ENCODE assay signal across 20 cellular contexts in the genomic region with DNA sequence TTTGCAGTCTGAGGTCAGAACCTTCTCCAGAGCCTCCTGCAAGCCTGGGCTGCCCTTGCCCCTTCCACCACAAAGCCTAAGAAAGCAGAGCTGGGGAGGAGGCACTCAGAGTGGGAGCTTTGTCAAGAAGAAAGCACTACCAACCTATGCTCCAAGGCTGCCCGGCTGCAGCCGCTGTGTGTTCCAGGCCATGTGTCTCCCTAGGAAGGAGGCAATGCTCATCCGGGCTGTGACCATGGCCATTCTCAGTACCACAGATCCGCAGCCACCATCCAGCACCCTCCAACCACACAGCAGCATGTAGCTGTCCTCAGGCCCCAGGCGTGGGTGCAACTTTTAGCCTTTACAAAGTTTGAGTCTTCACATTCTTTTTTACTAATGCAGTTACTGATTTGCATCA.
"Had no signal": no experiment of that assay in that cellular context is flagged by ENCODE, and none has a peak within 500 bp of the region (broad histone marks: within the 10 kb centered on the region; RNA-seq: fewer than 3 reads in every experiment).

No MANE protein-coding gene starts in this region.

- H3K9me3 ChIP-seq: esophagus muscularis mucosa, heart left ventricle, lower lobe of right lung, thoracic aorta, upper lobe of right lung had no signal

- DNase-seq: activated B cell treated with CpG ODN at 0.5 μM for 24 hours; activated CD4-positive, alpha-beta T cell treated with anti-CD3 and anti-CD28 coated beads, Interleukin-2, amount 50 U/mL, for 1 hour; activated CD8-positive, alpha-beta T cell treated with anti-CD3 and anti-CD28 coated beads for 36 hours; activated gamma-delta T cell treated with Interleukin-2 at 50 U/mL for 16 hours; activated T-cell treated with anti-CD3 and anti-CD28 coated beads, Interleukin-2, amount 50 U/mL, for 4 hours; anterior cingulate cortex; effector CD4-positive, alpha-beta T cell; heart left ventricle; lower lobe of right lung; stimulated activated CD4-positive, alpha-beta T cell treated with anti-CD3 and anti-CD28 coated beads, Interleukin-2, amount 100 ng/mL, for 48 hours; stimulated activated naive CD8-positive, alpha-beta T cell treated with anti-CD3 and anti-CD28 coated beads, Interleukin-15, Interleukin-2, amounts not matched to agents 100 U/mL and 50 U/mL, for 24 hours; upper lobe of right lung had no signal

- H3K27ac ChIP-seq: foreskin keratinocyte, lower lobe of right lung, thoracic aorta, upper lobe of right lung had no signal

- H3K4me3 ChIP-seq: esophagus muscularis mucosa, heart left ventricle, lower lobe of right lung, thoracic aorta, upper lobe of right lung had no signal

- H3K4me1 ChIP-seq: esophagus muscularis mucosa, foreskin keratinocyte, heart left ventricle, lower lobe of right lung, upper lobe of right lung had no signal

- H3K27me3 ChIP-seq: esophagus muscularis mucosa, foreskin keratinocyte, heart left ventricle, upper lobe of right lung had no signal

- H3K27ac Mint-ChIP-seq: activated B cell treated with CpG ODN at 0.5 μM for 24 hours; activated CD8-positive, alpha-beta T cell treated with anti-CD3 and anti-CD28 coated beads for 36 hours; activated naive CD4-positive, alpha-beta T cell treated with anti-CD3 and anti-CD28 coated beads, Interleukin-2, amount 50 U/mL, for 24 hours; activated T-helper 17 cell treated with anti-CD3 and anti-CD28 coated beads, Interleukin-2, amount 50 U/mL, for 72 hours; natural killer cell treated with Interleukin-12 subunit alpha and Interleukin-12 subunit beta and Interleukin-15 and Interleukin-18, amount 100 ng/mL, for 72 hours; T-helper 2 cell treated with Interferon-gamma antibody and Interleukin-4, amounts not matched to agents 5 μg/mL and 100 μg/mL, for 36 hours had no signal

- H3K4me3 Mint-ChIP-seq: activated B cell treated with CpG ODN at 0.5 μM for 24 hours; activated CD8-positive, alpha-beta T cell treated with anti-CD3 and anti-CD28 coated beads for 36 hours; activated naive CD4-positive, alpha-beta T cell treated with anti-CD3 and anti-CD28 coated beads, Interleukin-2, amount 50 U/mL, for 24 hours; activated T-cell treated with anti-CD3 and anti-CD28 coated beads, Interleukin-2, amount 50 U/mL, for 4 hours; activated T-helper 17 cell treated with anti-CD3 and anti-CD28 coated beads, Interleukin-2, amount 50 U/mL, for 72 hours; central memory CD8-positive, alpha-beta T cell; natural killer cell treated with Interleukin-12 subunit alpha and Interleukin-12 subunit beta and Interleukin-15 and Interleukin-18, amount 100 ng/mL, for 72 hours; T-helper 2 cell treated with Interferon-gamma antibody and Interleukin-4, amounts not matched to agents 5 μg/mL and 100 μg/mL, for 36 hours had no signal

- H3K9me3 Mint-ChIP-seq: activated B cell treated with CpG ODN at 0.5 μM for 24 hours; activated CD8-positive, alpha-beta T cell treated with anti-CD3 and anti-CD28 coated beads for 36 hours; activated naive CD4-positive, alpha-beta T cell treated with anti-CD3 and anti-CD28 coated beads, Interleukin-2, amount 50 U/mL, for 24 hours; activated T-cell treated with anti-CD3 and anti-CD28 coated beads, Interleukin-2, amount 50 U/mL, for 4 hours; activated T-helper 17 cell treated with anti-CD3 and anti-CD28 coated beads, Interleukin-2, amount 50 U/mL, for 72 hours; central memory CD8-positive, alpha-beta T cell; natural killer cell treated with Interleukin-12 subunit alpha and Interleukin-12 subunit beta and Interleukin-15 and Interleukin-18, amount 100 ng/mL, for 72 hours; T-helper 2 cell treated with Interferon-gamma antibody and Interleukin-4, amounts not matched to agents 5 μg/mL and 100 μg/mL, for 36 hours had no signal

- H3K27me3 Mint-ChIP-seq: activated B cell treated with CpG ODN at 0.5 μM for 24 hours; activated CD8-positive, alpha-beta T cell treated with anti-CD3 and anti-CD28 coated beads for 36 hours; activated naive CD4-positive, alpha-beta T cell treated with anti-CD3 and anti-CD28 coated beads, Interleukin-2, amount 50 U/mL, for 24 hours; activated T-helper 17 cell treated with anti-CD3 and anti-CD28 coated beads, Interleukin-2, amount 50 U/mL, for 72 hours; central memory CD8-positive, alpha-beta T cell; natural killer cell treated with Interleukin-12 subunit alpha and Interleukin-12 subunit beta and Interleukin-15 and Interleukin-18, amount 100 ng/mL, for 72 hours had no signal

- ATAC-seq: activated CD8-positive, alpha-beta T cell treated with anti-CD3 and anti-CD28 coated beads for 36 hours; activated T-helper 17 cell treated with anti-CD3 and anti-CD28 coated beads, Interleukin-2, amount 50 U/mL, for 72 hours; lower lobe of right lung; stimulated activated naive CD8-positive, alpha-beta T cell treated with anti-CD3 and anti-CD28 coated beads, Interleukin-15, Interleukin-2, amounts not matched to agents 100 U/mL and 50 U/mL, for 24 hours had no signal
